Comparison of ENCODE assay signal across 31 cellular contexts in genomic region chr12:4446335-4446734, GRCh38. TPM values are rescaled to one million over a fixed set of nuclear protein-coding genes. Genes with fewer than 3 reads are reported as not detected.
"Had no signal": no experiment of that assay in that cellular context is flagged by ENCODE, and none has a peak within 500 bp of the region (broad histone marks: within the 10 kb centered on the region; RNA-seq: fewer than 3 reads in every experiment).

No MANE protein-coding gene starts in this region.

- H3K27me3 ChIP-seq: body of pancreas, pancreas, tibial nerve had no signal

- H3K36me3 ChIP-seq: adrenal gland, pancreas, right atrium auricular region, stomach, tibial nerve had no signal

- H3K9me3 ChIP-seq: adrenal gland, body of pancreas, pancreas, right atrium auricular region, stomach, tibial nerve had no signal

- DNase-seq: activated CD4-positive, alpha-beta T cell treated with anti-CD3 and anti-CD28 coated beads for 4 hours; activated CD4-positive, alpha-beta T cell treated with anti-CD3 and anti-CD28 coated beads, Interleukin-2, amount 50 U/mL, for 4 hours; activated effector memory CD4-positive, alpha-beta T cell treated with anti-CD3 and anti-CD28 coated beads, Interleukin-2, amount 50 U/mL, for 16 hours; activated naive CD4-positive, alpha-beta T cell treated with anti-CD3 and anti-CD28 coated beads for 36 hours; activated naive CD8-positive, alpha-beta T cell treated with anti-CD3 and anti-CD28 coated beads for 36 hours; activated T-cell treated with anti-CD3 and anti-CD28 coated beads, Interleukin-2, amount 50 U/mL, for 1 hour; aorta; body of pancreas; effector CD8-positive, alpha-beta T cell; hippocampal formation; kidney; left colon; naive B cell; nephron progenitor cell; nucleus accumbens; pancreas; stimulated activated CD4-positive, alpha-beta T cell treated with anti-CD3 and anti-CD28 coated beads, Interleukin-15, amount 100 ng/mL, for 24 hours; stimulated activated CD4-positive, alpha-beta T cell treated with anti-CD3 and anti-CD28 coated beads, Interleukin-2, amount 100 ng/mL, for 24 hours; stimulated activated naive B cell treated with anti-CD40 and anti-IgM and Interleukin-4, amounts not matched to agents 10 μg/mL and 1 μg/mL and 100 μg/mL, for 72 hours; stomach had no signal

- H3K4me3 ChIP-seq: adrenal gland, body of pancreas, pancreas, right atrium auricular region, stomach, tibial nerve had no signal

- H3K4me1 ChIP-seq: adrenal gland, body of pancreas, pancreas, stomach, tibial nerve had no signal

- H3K27ac ChIP-seq: adrenal gland, body of pancreas, pancreas, right atrium auricular region, stomach, tibial nerve had no signal

- ATAC-seq: body of pancreas; left colon; pancreas; stimulated activated naive B cell treated with anti-CD40 and anti-IgM and Interleukin-4, amounts not matched to agents 10 μg/mL and 1 μg/mL and 100 μg/mL, for 72 hours had no signal

RNA-seq across cellular contexts. Expression of gene FGF6, which starts 0.7 kb away (rescaled TPM):
- total RNA-seq: activated naive CD4-positive, alpha-beta T cell treated with anti-CD3 and anti-CD28 coated beads for 36 hours; activated naive CD8-positive, alpha-beta T cell treated with anti-CD3 and anti-CD28 coated beads for 36 hours; activated T-helper 1 cell treated with anti-CD3 and anti-CD28 coated beads, Interleukin-12 subunit alpha, Interleukin-12 subunit beta, Interleukin-2, Interleukin-4 antibody, amounts not matched to agents 30 ng/mL and 10 ng/mL and 1 ng/mL, durations not matched to agents 14 hours and 24 hours and 36 hours; adrenal gland; aorta; body of pancreas; dermis microvascular lymphatic vessel endothelial cell; epithelial cell of proximal tubule; kidney; left colon; lower leg skin; mesothelial cell of epicardium; pancreas; pulmonary artery endothelial cell; right atrium auricular region; stomach; T-helper 1 cell treated with Interleukin-12 subunit alpha and Interleukin-12 subunit beta and Interleukin-4 antibody, amounts not matched to agents 30 ng/mL and 1 ng/mL, for 36 hours; tibial nerve; ureter had no signal
- polyA plus RNA-seq: adrenal gland, aorta, pancreas, stomach had no signal
